In genomic region chr12:57751432-57751787, GRCh38 we compare ENCODE assay signal across 8 cellular contexts. TPM values are rescaled to one million over a fixed set of nuclear protein-coding genes. Genes with fewer than 3 reads are reported as not detected.
DNase-seq lines count a peak whose midpoint lies in the region; ATAC-seq and TF ChIP-seq lines count a peak whose summit lies in the region.

No MANE protein-coding gene starts in this region.

- H3K4me2 ChIP-seq in trophoblast cell (ENCODE audit: low read length), result peak overlapping the region; percentile 85

- no peak overlapping the region for H3K23ac ChIP-seq in trophoblast cell (ENCODE audit: low read length)

- no peak overlapping the region for H2BK5ac ChIP-seq in trophoblast cell (ENCODE audit: low read depth, low read length, poor library complexity)

- ATAC-seq in RWPE2 (ENCODE audit: low read depth), result no peak
- no peak for ATAC-seq in HG02885 (IDR thresholded peaks at IDR 0.05; ENCODE audit: poor library complexity, unreplicated experiment)

- H4K8ac ChIP-seq in trophoblast cell (ENCODE audit: low read depth, low read length), result peak overlapping the region; percentile 80

- peak overlapping the region; percentile 54 for H3K9ac ChIP-seq in trophoblast cell (ENCODE audit: low read length)

- H2BK120ac ChIP-seq in trophoblast cell (ENCODE audit: insufficient read depth, low read length, poor library complexity), result peak overlapping the region; percentile 20

- no peak overlapping the region for H2BK12ac ChIP-seq in trophoblast cell (ENCODE audit: low read length)

- no peak for TF ChIP-seq CTCF in GM06990 (IDR thresholded peaks at IDR 0.05; ENCODE audit: insufficient read depth, low read length, poor library complexity, severe bottlenecking)
- no peak for TF ChIP-seq CTCF in RWPE2 (IDR thresholded peaks at IDR 0.05; ENCODE audit: poor library complexity, severe bottlenecking)

- peaks cover 9% of the 10 kb centered on the region for H3K79me2 ChIP-seq in trophoblast cell (ENCODE audit: control insufficient read depth, insufficient read depth, low read length, poor library complexity)

- H4K91ac ChIP-seq in trophoblast cell (ENCODE audit: low read depth, low read length), result peak overlapping the region; percentile 74

- 9 to 13% methylated on average over 8 of the region's 8 CpGs for WGBS in esophagus, 2 donors
- 100% methylated on average over 1 of the region's 8 CpGs for WGBS in trophoblast cell (ENCODE audit: extremely low coverage, insufficient coverage, insufficient read length)

- no peak overlapping the region for H2AFZ ChIP-seq in trophoblast cell (ENCODE audit: insufficient read depth, low read length, poor library complexity)

- H3K27ac ChIP-seq in RWPE2 (ENCODE audit: poor library complexity, severe bottlenecking) (peak overlapping the region; percentile 53), esophagus (ENCODE audit: low read depth in 2 of 2, low read length in 1 of 2) (peak overlapping the region; percentile 71 to 88), trophoblast cell (ENCODE audit: low read depth, low read length) (no peak overlapping the region)

- peak overlapping the region; percentile 80 for H3K4me3 ChIP-seq in GM06990 (replicated peaks; ENCODE audit: low read depth, low read length)
- H3K4me3 ChIP-seq in RWPE2 (ENCODE audit: severe bottlenecking), result peak overlapping the region; percentile 82
- H3K4me3 ChIP-seq in esophagus (ENCODE audit: low read depth in 1 of 2, low read length in 2 of 2), result peak overlapping the region; percentile 58 to 72
- peak overlapping the region; percentile 78 for H3K4me3 ChIP-seq in trophoblast cell (ENCODE audit: low read depth, low read length)

- peak overlapping the region; percentile 85 for H3K4ac ChIP-seq in trophoblast cell (ENCODE audit: low read depth, low read length)

- H3K27me3 ChIP-seq in GM06990 (replicated peaks; ENCODE audit: control insufficient read depth, insufficient read depth, low read length), result no peaks in the 10 kb centered on the region
- H3K27me3 ChIP-seq in RWPE2 (ENCODE audit: insufficient read depth, poor library complexity, severe bottlenecking), result no peaks in the 10 kb centered on the region
- H3K27me3 ChIP-seq in esophagus (ENCODE audit: control insufficient read depth in 1 of 2, insufficient read depth in 2 of 2, low read length in 2 of 2), result no peaks in the 10 kb centered on the region
- peaks cover 17% of the 10 kb centered on the region for H3K27me3 ChIP-seq in trophoblast cell (ENCODE audit: insufficient read depth, low read length)

- peak overlapping the region; percentile 71 for H3K14ac ChIP-seq in trophoblast cell (ENCODE audit: low read length)

- H3K9me3 ChIP-seq in RWPE2 (ENCODE audit: severe bottlenecking) (no peaks in the 10 kb centered on the region), esophagus (ENCODE audit: control insufficient read depth in 2 of 2, insufficient read depth in 1 of 2, low read depth in 1 of 2, low read length in 1 of 2) (no peaks in the 10 kb centered on the region), trophoblast cell (ENCODE audit: insufficient read depth, low read depth, low read length) (peaks cover 5% of the 10 kb centered on the region)

- H3K79me1 ChIP-seq in trophoblast cell (ENCODE audit: low read length), result peaks cover 3% of the 10 kb centered on the region

- peaks cover 10% of the 10 kb centered on the region for H3K36me3 ChIP-seq in GM06990 (ENCODE audit: control insufficient read depth, insufficient read depth, low read length)
- peaks cover 48% of the 10 kb centered on the region for H3K36me3 ChIP-seq in RWPE2 (ENCODE audit: low read depth)
- H3K36me3 ChIP-seq in esophagus (ENCODE audit: control insufficient read depth in 2 of 2, insufficient read depth in 2 of 2, low read length in 1 of 2), result peaks cover 0 to 11% of the 10 kb centered on the region in 2 donors
- H3K36me3 ChIP-seq in trophoblast cell (ENCODE audit: control insufficient read depth in 1 of 2, insufficient read depth in 2 of 2, low read length in 2 of 2), result peaks cover 18 to 31% of the 10 kb centered on the region in 2 experiments

- peak overlapping the region; percentile 72 for H4K12ac ChIP-seq in trophoblast cell (ENCODE audit: low read depth, low read length)

- H2AK5ac ChIP-seq in trophoblast cell (ENCODE audit: low read length), result peak overlapping the region; percentile 73

- H3K4me1 ChIP-seq in RWPE2 (ENCODE audit: insufficient read depth, poor library complexity, severe bottlenecking) (peaks cover 8% of the 10 kb centered on the region), esophagus (ENCODE audit: control insufficient read depth in 2 of 2, insufficient read depth in 2 of 2, low read length in 1 of 2) (peaks cover 6 to 8% of the 10 kb centered on the region in 2 donors), trophoblast cell (ENCODE audit: control insufficient read depth in 1 of 2, insufficient read depth in 2 of 2, low read length in 2 of 2) (peaks cover 7 to 18% of the 10 kb centered on the region in 2 experiments)

- DNase-seq in GM06990 (ENCODE audit: extremely low read depth, insufficient read length), result no peak
- DNase-seq in RWPE2 (ENCODE audit: low spot score), result no peak
- DNase-seq in trophoblast cell, result no peak
- DNase-seq in A172 (ENCODE audit: low spot score), result no peak
- no peak for DNase-seq in NCI-H1417 treated with DMSO at 0.1 percent for 48 hours (lab: John Stamatoyannopoulos, UW)
- no peak for DNase-seq in occipital lobe (lab: John Stamatoyannopoulos, UW)

- H3K18ac ChIP-seq in trophoblast cell (ENCODE audit: low read length), result peak overlapping the region; percentile 16

RNA-seq across cellular contexts. Expression of gene CDK4, which starts 0.7 kb away (rescaled TPM):
- polyA plus RNA-seq in esophagus, result 10 to 100 TPM; 22.1 to 52.6 TPM
- 66.1 and 68.0 TPM in 2 replicates for polyA plus RNA-seq in trophoblast cell (2013)
- 300 and 506 TPM in 2 replicates for total RNA-seq in A172 (2014; rRNA removed; shearing (Covaris generic))
- total RNA-seq in occipital lobe, result 59.0 TPM

RNA-seq across cellular contexts. Expression of gene MARCHF9, which starts 3.5 kb away (rescaled TPM):
- 10 to 100 TPM in 1 of 2 donors, 1 to 10 TPM in 1; 8.0 to 10.9 TPM for polyA plus RNA-seq in esophagus
- polyA plus RNA-seq in trophoblast cell (2013), result 1.1 and 1.4 TPM in 2 replicates
- 10.5 and 12.9 TPM in 2 replicates for total RNA-seq in A172 (2014; rRNA removed; shearing (Covaris generic))
- total RNA-seq in occipital lobe, result 15.9 TPM

RNA-seq across cellular contexts. Expression of gene TSPAN31, which starts 6.6 kb away (rescaled TPM):
- polyA plus RNA-seq in esophagus, result 10 to 100 TPM; 16.3 to 19.8 TPM
- polyA plus RNA-seq in trophoblast cell (2013), result 8.1 and 8.8 TPM in 2 replicates
- total RNA-seq in A172 (2014; rRNA removed; shearing (Covaris generic)), result 31.2 and 33.3 TPM in 2 replicates
- 41.0 TPM for total RNA-seq in occipital lobe

RNA-seq across cellular contexts. Expression of gene AGAP2, which starts 12.9 kb away (rescaled TPM):
- polyA plus RNA-seq in esophagus, result under 1 TPM; 0.61 to 0.94 TPM
- 0.01 TPM in 1 of 2 replicates, not detected in the other for polyA plus RNA-seq in trophoblast cell (2013)
- total RNA-seq in A172 (2014; rRNA removed; shearing (Covaris generic)), result 0.02 and 0.55 TPM in 2 replicates
- 25.6 TPM for total RNA-seq in occipital lobe

RNA-seq across cellular contexts. Expression of gene CYP27B1, which starts 15.5 kb away (rescaled TPM):
- polyA plus RNA-seq in esophagus, result under 1 TPM; 0.64 to 0.96 TPM
- polyA plus RNA-seq in trophoblast cell (2013), result 0.48 and 0.51 TPM in 2 replicates
- total RNA-seq in A172 (2014; rRNA removed; shearing (Covaris generic)), result 0.90 and 2.1 TPM in 2 replicates
- not detected for total RNA-seq in occipital lobe
